ENCODE assay signal across 8 cellular contexts in genomic region chr22:18076060-18076497, GRCh38.
A peak's percentile ranks its signal among the peaks of the same experiment; 100 is the strongest.
DNase-seq lines count a peak whose midpoint lies in the region; ATAC-seq and TF ChIP-seq lines count a peak whose summit lies in the region.

No MANE protein-coding gene starts in this region.

- DNase-seq in AG08395 (ENCODE audit: low spot score) = peak; percentile 84
- peak; percentile 85 for DNase-seq in NCI-H2081 (lab: John Stamatoyannopoulos, UW)
- peak; percentile 13 for DNase-seq in T-helper 22 cell (ENCODE audit: low read depth)
- DNase-seq in dedifferentiated amniotic fluid mesenchymal stem cell (ENCODE audit: extremely low spot score) = peak; percentile 95
- DNase-seq in stimulated activated effector memory CD8-positive, alpha-beta T cell treated with anti-CD3 and anti-CD28 coated beads, Interleukin-12 subunit alpha, Interleukin-12 subunit beta, amount 100 ng/mL, for 72 hours (ENCODE audit: low spot score in 2 of 2) = peak; percentile 23 to 61

- TF ChIP-seq CTCF in GM12872 (IDR thresholded peaks at IDR 0.05; ENCODE audit: insufficient read depth, low read depth, low read length) = peak; percentile 69

- peaks cover 28% of the 10 kb centered on the region for H3K36me3 Mint-ChIP-seq in stimulated activated effector memory CD8-positive, alpha-beta T cell treated with anti-CD3 and anti-CD28 coated beads, Interleukin-12 subunit alpha, Interleukin-12 subunit beta, amount 100 ng/mL, for 72 hours

- H3K27me3 ChIP-seq in layer of hippocampus (ENCODE audit: control insufficient read depth, insufficient read depth, low read length) = no peaks in the 10 kb centered on the region

- ATAC-seq in stimulated activated effector memory CD8-positive, alpha-beta T cell treated with anti-CD3 and anti-CD28 coated beads, Interleukin-12 subunit alpha, Interleukin-12 subunit beta, amount 100 ng/mL, for 72 hours = no peak
- ATAC-seq in HG02763 (IDR thresholded peaks at IDR 0.05; ENCODE audit: unreplicated experiment) = no peak

- H3K27ac Mint-ChIP-seq in stimulated activated effector memory CD8-positive, alpha-beta T cell treated with anti-CD3 and anti-CD28 coated beads, Interleukin-12 subunit alpha, Interleukin-12 subunit beta, amount 100 ng/mL, for 72 hours = no peak overlapping the region

- peaks cover 3% of the 10 kb centered on the region for H3K9me3 Mint-ChIP-seq in stimulated activated effector memory CD8-positive, alpha-beta T cell treated with anti-CD3 and anti-CD28 coated beads, Interleukin-12 subunit alpha, Interleukin-12 subunit beta, amount 100 ng/mL, for 72 hours

- H3K27ac ChIP-seq in layer of hippocampus (ENCODE audit: low read depth, low read length) = peak overlapping the region; percentile 62

- peak overlapping the region; percentile 87 for H3K4me3 Mint-ChIP-seq in stimulated activated effector memory CD8-positive, alpha-beta T cell treated with anti-CD3 and anti-CD28 coated beads, Interleukin-12 subunit alpha, Interleukin-12 subunit beta, amount 100 ng/mL, for 72 hours

- H3K4me1 Mint-ChIP-seq in stimulated activated effector memory CD8-positive, alpha-beta T cell treated with anti-CD3 and anti-CD28 coated beads, Interleukin-12 subunit alpha, Interleukin-12 subunit beta, amount 100 ng/mL, for 72 hours = peaks cover 37% of the 10 kb centered on the region

Comparison
In these comparisons a context has a peak if more than half of its experiments do, and no peak if none do; other contexts are left out.
1. DNase-seq: peak in every context shown above with its lines; median percentile 95 in dedifferentiated amniotic fluid mesenchymal stem cell; 85 in NCI-H2081; 84 in AG08395; 42 in stimulated activated effector memory CD8-positive, alpha-beta T cell treated with anti-CD3 and anti-CD28 coated beads, Interleukin-12 subunit alpha, Interleukin-12 subunit beta, amount 100 ng/mL, for 72 hours; 13 in T-helper 22 cell.